In the genomic region with DNA sequence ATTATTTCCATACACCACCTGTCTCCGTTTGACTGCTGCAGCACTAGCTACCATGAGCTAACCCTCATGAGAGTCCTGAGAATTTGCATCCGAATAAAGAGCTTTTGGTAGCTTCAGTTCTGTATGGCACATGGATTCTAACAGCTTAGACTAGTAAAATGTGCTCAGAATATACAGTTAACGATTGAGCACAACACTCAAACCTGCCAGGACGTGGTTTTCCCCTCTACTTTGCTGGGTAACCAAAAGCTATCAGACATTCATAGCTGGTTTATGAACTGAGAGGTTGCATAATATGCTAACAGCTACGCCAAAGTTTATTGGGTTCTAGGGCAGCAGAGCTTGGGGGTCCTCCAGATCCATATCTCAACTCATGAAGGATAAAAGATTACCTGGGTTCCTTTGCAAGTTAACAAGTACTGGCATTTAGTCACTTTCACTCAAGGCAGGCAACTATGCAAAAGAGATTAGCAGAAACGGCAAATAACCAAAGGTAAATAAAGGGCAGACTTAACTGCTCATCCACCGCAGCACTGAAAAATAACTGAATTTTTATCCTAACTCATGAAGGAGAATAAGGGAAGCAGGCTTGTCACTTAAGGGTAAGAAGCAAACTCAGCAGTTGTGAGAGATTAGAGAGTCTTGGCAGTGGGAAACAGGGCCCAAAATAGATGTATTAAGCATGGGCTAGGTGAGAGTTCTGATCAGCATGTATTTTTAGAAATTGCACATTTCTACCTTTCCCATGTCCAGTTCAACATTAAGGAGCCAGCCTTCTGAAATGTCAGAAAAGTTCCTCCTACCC, we compare ENCODE assay signal across 9 cellular contexts. TPM values are rescaled to one million over a fixed set of nuclear protein-coding genes. Genes with fewer than 3 reads are reported as not detected.
A peak's percentile ranks its signal among the peaks of the same experiment; 100 is the strongest.
DNase-seq lines count a peak whose midpoint lies in the region; ATAC-seq, FAIRE-seq and TF ChIP-seq lines count a peak whose summit lies in the region.
"Had no signal": no experiment of that assay in that cellular context is flagged by ENCODE, and none has a peak within 500 bp of the region (broad histone marks: within the 10 kb centered on the region; RNA-seq: fewer than 3 reads in every experiment).

No MANE protein-coding gene starts in this region.

- H2AFZ ChIP-seq in K562 (ENCODE audit: low read depth, low read length): no peak overlapping the region
- no peak overlapping the region for H2AFZ ChIP-seq in parathyroid adenoma

- DNase-seq in GM20000 (ENCODE audit: low spot score): peak; percentile 38
- DNase-seq in Kasumi-1 (lab: John Stamatoyannopoulos, UW): peak; percentile 35 to 58
- no peak for DNase-seq in K562 (ENCODE audit: extremely low read depth in 1 of 4, low spot score in 3 of 4)
- no peak for DNase-seq in mesendoderm
- DNase-seq in prostate gland (ENCODE audit: low spot score): no peak
- DNase-seq in DMS53 treated with DMSO at 0.1 percent for 48 hours (lab: John Stamatoyannopoulos, UW; ENCODE audit: unreplicated experiment): no peak
- DNase-seq: NCI-H69 had no signal

- H3K9me1 ChIP-seq in K562 (ENCODE audit: control insufficient read depth, insufficient read depth, low read length): no peaks in the 10 kb centered on the region

- H3K9ac ChIP-seq in K562 (ENCODE audit: insufficient read depth in 1 of 2, low read depth in 2 of 2, low read length in 2 of 2): no peak overlapping the region
- H3K9ac ChIP-seq in parathyroid adenoma: no peak overlapping the region
- H3K9ac ChIP-seq in mesendoderm (ENCODE audit: low read length): no peak overlapping the region

- POLR2A ChIA-PET in K562 (lab: Yijun Ruan, JAX): interaction anchor here (1.1 to 3.4 kb wide), 4 partner anchors 11 to 115 kb away, joined by 3 to 15 read pairs (median 6); partner anchors contain the start of gene SMIM29

- no peak overlapping the region for H3K18ac ChIP-seq in mesendoderm (ENCODE audit: low read length)

- no peak overlapping the region for H2BK5ac ChIP-seq in mesendoderm (ENCODE audit: low read length)

- H3K36me3 ChIP-seq in K562 (ENCODE audit: control insufficient read depth, insufficient read depth, low read length) (peaks cover 4% of the 10 kb centered on the region; the same call in 1 of the 3 replicates), parathyroid adenoma (ENCODE audit: control insufficient read depth, insufficient read depth, low read length) (no peaks in the 10 kb centered on the region), mesendoderm (ENCODE audit: control insufficient read depth, insufficient read depth, low read length) (no peaks in the 10 kb centered on the region), prostate gland (no peaks in the 10 kb centered on the region)

- H3K27me3 ChIP-seq in K562 (ENCODE audit: control insufficient read depth in 2 of 2, insufficient read depth in 2 of 2, low read length in 2 of 2) (no peaks in the 10 kb centered on the region), parathyroid adenoma (ENCODE audit: control insufficient read depth, insufficient read depth, low read length) (no peaks in the 10 kb centered on the region), mesendoderm (ENCODE audit: insufficient read depth, low read length, poor library complexity) (no peaks in the 10 kb centered on the region), prostate gland (replicated peaks; ENCODE audit: insufficient read depth) (no peaks in the 10 kb centered on the region)

- no peak overlapping the region for H2BK15ac ChIP-seq in mesendoderm (replicated peaks; ENCODE audit: low read depth)

- H3K4me1 ChIP-seq in K562 (replicated peaks in 1 of 2; ENCODE audit: control insufficient read depth in 2 of 2, insufficient read depth in 2 of 2, low read length in 2 of 2) (peaks cover 0 to 19% of the 10 kb centered on the region in 2 experiments; a peak in 3 of 5 replicates), parathyroid adenoma (peaks cover 19% of the 10 kb centered on the region), mesendoderm (ENCODE audit: control insufficient read depth, low read depth, low read length) (peaks cover 5% of the 10 kb centered on the region), prostate gland (replicated peaks) (peaks cover 4% of the 10 kb centered on the region)

- H3K56ac ChIP-seq in mesendoderm (ENCODE audit: low read length): no peak overlapping the region

- TF ChIP-seq RAD21 in K562 (CRISPR knock-in tag; conservative IDR thresholded peaks at IDR 0.05 in 1 of 2, IDR thresholded peaks at IDR 0.05 in 1 of 2): no peak

- no peak overlapping the region for H3K23ac ChIP-seq in mesendoderm (ENCODE audit: low read length)

- H3K4me2 ChIP-seq in K562 (ENCODE audit: insufficient read depth, low read length) (no peak overlapping the region), parathyroid adenoma (ENCODE audit: low read length) (peak overlapping the region; percentile 31), mesendoderm (ENCODE audit: low read length) (no peak overlapping the region)

- TF ChIP-seq CTCF in GM20000 (IDR thresholded peaks at IDR 0.05; ENCODE audit: extremely low read depth, missing control alignments): no peak
- no peak for TF ChIP-seq CTCF in K562 (IDR thresholded peaks at IDR 0.05 in 2 of 3, conservative IDR thresholded peaks at IDR 0.05 in 1 of 3; ENCODE audit: insufficient read depth in 2 of 3, low read depth in 1 of 3, low read length in 3 of 3)
- no peak for TF ChIP-seq CTCF in parathyroid adenoma (IDR thresholded peaks at IDR 0.05)
- no peak for TF ChIP-seq CTCF in prostate gland (IDR thresholded peaks at IDR 0.05)

- in situ Hi-C loops in K562 (cut with MboI): no loop called here

- no peak for ATAC-seq in K562

- TF ChIP-seq POLR2A in K562 (conservative IDR thresholded peaks at IDR 0.05) (no peak), prostate gland (IDR thresholded peaks at IDR 0.05) (no peak)

- H3K27ac ChIP-seq in K562 (ENCODE audit: extremely low read depth, low read depth, low read length) (peak overlapping the region; percentile 8; the same call in 2 of the 3 replicates), parathyroid adenoma (no peak overlapping the region), mesendoderm (ENCODE audit: low read depth, low read length) (no peak overlapping the region), prostate gland (peak overlapping the region in 1 of 2 donors; percentile 21)

- H3K79me2 ChIP-seq in K562 (ENCODE audit: control insufficient read depth, insufficient read depth, low read length) (peaks cover 91% of the 10 kb centered on the region), parathyroid adenoma (peaks cover 42% of the 10 kb centered on the region), mesendoderm (ENCODE audit: control insufficient read depth, insufficient read depth, low read length) (peaks cover 31% of the 10 kb centered on the region)

- H3K79me1 ChIP-seq in mesendoderm (ENCODE audit: low read length): peaks cover 9% of the 10 kb centered on the region

- no TSS peak for BruUV-seq in K562 (replicated peaks; lab: Mats Ljungman, UMichigan)

- WGBS in K562 (ENCODE audit: insufficient coverage, low coverage, missing lambda C conversion rate): 63% methylated on average over 7 of the region's 7 CpGs
- WGBS in mesendoderm (ENCODE audit: extremely low coverage, insufficient coverage, low lambda C conversion rate): no CpG with 5 or more reads among the region's 7 CpGs
- WGBS in prostate gland: 25% methylated on average over 7 of the region's 7 CpGs

- H4K20me1 ChIP-seq in K562 (replicated peaks; ENCODE audit: control insufficient read depth, insufficient read depth, low read length): peaks cover 15% of the 10 kb centered on the region; the same call in 1 of the 2 replicates

- CTCF ChIA-PET in K562 (lab: Yijun Ruan, JAX; ENCODE audit: low intra/inter-chr PET ratio): no interaction called here

- no peak overlapping the region for H4K8ac ChIP-seq in mesendoderm (ENCODE audit: low read depth, low read length)

- TF ChIP-seq EP300 in K562 (IDR thresholded peaks at IDR 0.05; ENCODE audit: low read length): no peak

- H2AK5ac ChIP-seq in mesendoderm (ENCODE audit: low read length): no peak overlapping the region

- H2BK120ac ChIP-seq in mesendoderm (ENCODE audit: low read depth, low read length): no peak overlapping the region

- intact Hi-C loops in K562 (cut with micrococcal nuclease) (no loop called here), prostate gland (cut with DNase I) (no loop called here)

- H3K9me3 ChIP-seq in K562 (replicated peaks; ENCODE audit: control insufficient read depth, insufficient read depth, low read depth, low read length) (no peaks in the 10 kb centered on the region), parathyroid adenoma (ENCODE audit: control insufficient read depth, low read length) (no peaks in the 10 kb centered on the region), prostate gland (no peaks in the 10 kb centered on the region)

- no peak overlapping the region for H3K4ac ChIP-seq in mesendoderm (ENCODE audit: low read depth, low read length)

- peak; percentile 19 for FAIRE-seq in K562 (lab: Jason Lieb, UNC)
- FAIRE-seq: colon had no signal

- H3K4me3 ChIP-seq in K562 (no peak overlapping the region), parathyroid adenoma (ENCODE audit: low read depth, low read length) (peak overlapping the region; percentile 32), mesendoderm (ENCODE audit: low read length) (no peak overlapping the region), prostate gland (no peak overlapping the region)

- no peak overlapping the region for H4K5ac ChIP-seq in mesendoderm (ENCODE audit: low read length)

TF ChIP-seq in K562, 482 proteins besides CTCF, POLR2A, EP300 and RAD21 (continues in another document):
- no peak for TF ChIP-seq HMG20A (CRISPR knock-in tag; conservative IDR thresholded peaks at IDR 0.05)

RNA-seq across cellular contexts. Expression of gene NUDT3, which starts 29.4 kb away (rescaled TPM):
- total RNA-seq in K562 (2011; cell fraction: chromatin; rRNA removed; ENCODE audit: low replicate concordance): 19.3 and 42.2 TPM in 2 replicates
- 17.3 and 21.3 TPM in 2 replicates for total RNA-seq in K562 (2011; cell fraction: nucleolus; rRNA removed)
- 38.4 and 67.7 TPM in 2 replicates for total RNA-seq in K562 (2011; cell fraction: nucleoplasm; rRNA removed)
- total RNA-seq in K562 (2014; rRNA removed) (47.3 and 51.0 TPM in 2 replicates), K562 (2014; rRNA removed; fragmentation: Illumina TruSeq; extraction: Trizol) (61.8 and 70.8 TPM in 2 replicates), K562 (2015; rRNA removed; fragmentation: Illumina TruSeq; extraction: Trizol) (57.2 and 59.8 TPM in 2 replicates), K562 (2021) (49.8 and 56.4 TPM in 2 replicates), prostate gland (10 to 100 TPM; 28.9 to 30.8 TPM)
- polyA plus RNA-seq in K562 (2011; rRNA removed) (68.5 and 81.2 TPM in 2 replicates), K562 (2014; fragmentation: Illumina TruSeq; extraction: Trizol) (54.8 and 56.0 TPM in 2 replicates), K562 (2014; fragmentation: Nextera tagmentation; extraction: Ambion mirVana) (10 to 100 TPM in 1 of 2 experiments, 1 to 10 TPM in 1; 5.4 to 57.7 TPM), K562 (2014; rRNA removed) (54.4 and 56.8 TPM in 2 replicates)
- polyA plus RNA-seq in K562 (2011; cell fraction: cytosol; rRNA removed): 29.2 and 49.7 TPM in 2 replicates
- 20.7 and 29.1 TPM in 2 replicates for polyA plus RNA-seq in K562 (2011; cell fraction: nucleus; rRNA removed)
- 15.2 and 19.2 TPM in 2 replicates for polyA plus RNA-seq in K562 (2012)
- polyA minus RNA-seq in K562 (2011; rRNA and poly(A)+ RNA removed): 105 and 133 TPM in 2 replicates
- polyA minus RNA-seq in K562 (2011; cell fraction: cytosol; rRNA and poly(A)+ RNA removed): 46.1 and 59.9 TPM in 2 replicates
- polyA minus RNA-seq in K562 (2011; cell fraction: nucleus; rRNA and poly(A)+ RNA removed): 9.4 and 18.1 TPM in 2 replicates
- polyA plus RNA-seq in mesendoderm (2013, experiment 1 of 2): 18.4 TPM
- 17.8 TPM for polyA plus RNA-seq in mesendoderm (2013, experiment 2 of 2)

Comparison
In these comparisons a context has a peak if more than half of its experiments do, and no peak if none do; other contexts are left out.
1. DNase-seq: peak in GM20000 (single experiment) and Kasumi-1 (2 of 2); none in K562 (0 of 4), mesendoderm (single experiment), prostate gland (single experiment) and DMS53 treated with DMSO at 0.1 percent for 48 hours (single experiment).